8 cellular contexts compared by ENCODE assay signal in genomic region chr16:30567160-30567990, GRCh38. TPM values are rescaled to one million over a fixed set of nuclear protein-coding genes. Genes with fewer than 3 reads are reported as not detected.
DNase-seq lines count a peak whose midpoint lies in the region; ATAC-seq lines count a peak whose summit lies in the region.

No MANE protein-coding gene starts in this region.

- peak overlapping the region; percentile 80 for H3K4me3 Mint-ChIP-seq in activated CD4-positive, alpha-beta T cell treated with anti-CD3 and anti-CD28 coated beads, Interleukin-2, amount 10 ng/mL, durations not matched to agents 24 days and 14 days

- intact Hi-C loops in activated CD4-positive, alpha-beta T cell treated with anti-CD3 and anti-CD28 coated beads, Interleukin-2, amount 10 ng/mL, durations not matched to agents 24 days and 14 days (cut with micrococcal nuclease) = loop anchor here (5.0 kb wide), 1 partner anchor 95 kb away; the partner anchor contains the start of gene ITGAL

- no peaks in the 10 kb centered on the region for H3K27me3 Mint-ChIP-seq in activated CD4-positive, alpha-beta T cell treated with anti-CD3 and anti-CD28 coated beads, Interleukin-2, amount 10 ng/mL, durations not matched to agents 24 days and 14 days

- peaks cover 39% of the 10 kb centered on the region for H3K4me1 Mint-ChIP-seq in activated CD4-positive, alpha-beta T cell treated with anti-CD3 and anti-CD28 coated beads, Interleukin-2, amount 10 ng/mL, durations not matched to agents 24 days and 14 days

- H3K36me3 Mint-ChIP-seq in activated CD4-positive, alpha-beta T cell treated with anti-CD3 and anti-CD28 coated beads, Interleukin-2, amount 10 ng/mL, durations not matched to agents 24 days and 14 days (ENCODE audit: low read depth) = peaks cover 3% of the 10 kb centered on the region

- DNase-seq in HK-2 (ENCODE audit: unreplicated experiment) (peak; percentile 38), epithelial cell of prostate (ENCODE audit: low read depth, low spot score) (peak; percentile 72), NCI-H1436 (lab: John Stamatoyannopoulos, UW) (no peak), T1000 (lab: John Stamatoyannopoulos, UW) (no peak), substantia nigra (lab: John Stamatoyannopoulos, UW) (no peak)
- peak; percentile 86 for DNase-seq in activated CD4-positive, alpha-beta T cell treated with anti-CD3 and anti-CD28 coated beads, Interleukin-2, amount 10 ng/mL, durations not matched to agents 24 days and 14 days
- DNase-seq in stimulated activated CD4-positive, alpha-beta T cell treated with anti-CD3 and anti-CD28 coated beads, TNF-alpha, amount 100 ng/mL, for 1 hour (ENCODE audit: low read depth in 3 of 3, low spot score in 1 of 3) = peak in 2 of 3 donors; percentile 23 to 33

- peak overlapping the region; percentile 84 for H3K27ac ChIP-seq in epithelial cell of prostate
- H3K27ac ChIP-seq in substantia nigra (ENCODE audit: low read depth, low read length, poor library complexity, severe bottlenecking) = no peak overlapping the region

- H3K9me3 Mint-ChIP-seq in activated CD4-positive, alpha-beta T cell treated with anti-CD3 and anti-CD28 coated beads, Interleukin-2, amount 10 ng/mL, durations not matched to agents 24 days and 14 days = no peaks in the 10 kb centered on the region

- H3K27ac Mint-ChIP-seq in activated CD4-positive, alpha-beta T cell treated with anti-CD3 and anti-CD28 coated beads, Interleukin-2, amount 10 ng/mL, durations not matched to agents 24 days and 14 days = peak overlapping the region; percentile 98

- ATAC-seq in GM21367 (IDR thresholded peaks at IDR 0.05; ENCODE audit: unreplicated experiment) = no peak

RNA-seq across cellular contexts. Expression of gene ZNF688, which starts 4.1 kb away (rescaled TPM):
- 6.6 and 8.0 TPM in 2 replicates for total RNA-seq in activated CD4-positive, alpha-beta T cell treated with anti-CD3 and anti-CD28 coated beads, Interleukin-2, amount 10 ng/mL, durations not matched to agents 24 days and 14 days

RNA-seq across cellular contexts. Expression of gene ZNF764, which starts 9.2 kb away (rescaled TPM):
- 13.9 and 14.9 TPM in 2 replicates for total RNA-seq in activated CD4-positive, alpha-beta T cell treated with anti-CD3 and anti-CD28 coated beads, Interleukin-2, amount 10 ng/mL, durations not matched to agents 24 days and 14 days

RNA-seq across cellular contexts. Expression of gene ZNF785, which starts 18.1 kb away (rescaled TPM):
- total RNA-seq in activated CD4-positive, alpha-beta T cell treated with anti-CD3 and anti-CD28 coated beads, Interleukin-2, amount 10 ng/mL, durations not matched to agents 24 days and 14 days = 17.1 and 17.8 TPM in 2 replicates

RNA-seq across cellular contexts. Expression of gene ZNF747, which starts 32.7 kb away (rescaled TPM):
- total RNA-seq in activated CD4-positive, alpha-beta T cell treated with anti-CD3 and anti-CD28 coated beads, Interleukin-2, amount 10 ng/mL, durations not matched to agents 24 days and 14 days = 10.5 and 13.6 TPM in 2 replicates

RNA-seq across cellular contexts. Expression of gene ZNF768, which starts 41.0 kb away (rescaled TPM):
- 12.9 and 14.8 TPM in 2 replicates for total RNA-seq in activated CD4-positive, alpha-beta T cell treated with anti-CD3 and anti-CD28 coated beads, Interleukin-2, amount 10 ng/mL, durations not matched to agents 24 days and 14 days

Comparison
In these comparisons a context has a peak if more than half of its experiments do, and no peak if none do; other contexts are left out.
1. DNase-seq: peak in HK-2 (single experiment), activated CD4-positive, alpha-beta T cell treated with anti-CD3 and anti-CD28 coated beads, Interleukin-2, amount 10 ng/mL, durations not matched to agents 24 days and 14 days (single experiment), epithelial cell of prostate (single experiment) and stimulated activated CD4-positive, alpha-beta T cell treated with anti-CD3 and anti-CD28 coated beads, TNF-alpha, amount 100 ng/mL, for 1 hour (2 of 3); none in NCI-H1436 (single experiment), T1000 (single experiment) and substantia nigra (0 of 49).